Comparison of ENCODE assay signal across 25 cellular contexts in genomic region chr5:55113327-55113726, GRCh38. TPM values are rescaled to one million over a fixed set of nuclear protein-coding genes. Genes with fewer than 3 reads are reported as not detected.
A peak's percentile ranks its signal among the peaks of the same experiment; 100 is the strongest.
DNase-seq lines count a peak whose midpoint lies in the region; ATAC-seq and TF ChIP-seq lines count a peak whose summit lies in the region.
"Had no signal": no experiment of that assay in that cellular context is flagged by ENCODE, and none has a peak within 500 bp of the region (broad histone marks: within the 10 kb centered on the region; RNA-seq: fewer than 3 reads in every experiment).

No MANE protein-coding gene starts in this region.

- H3K4me3 Mint-ChIP-seq in activated naive CD8-positive, alpha-beta T cell treated with anti-CD3 and anti-CD28 coated beads, Interleukin-2, amount 10 ng/mL, durations not matched to agents 7 days and 5 days: peak overlapping the region; percentile 1
- no peak overlapping the region for H3K4me3 Mint-ChIP-seq in activated naive CD8-positive, alpha-beta T cell treated with anti-CD3 and anti-CD28 coated beads for 36 hours
- no peak overlapping the region for H3K4me3 Mint-ChIP-seq in central memory CD8-positive, alpha-beta T cell
- no peak overlapping the region for H3K4me3 Mint-ChIP-seq in stimulated activated memory B cell treated with anti-CD40 and anti-IgM and Interleukin-4, amounts not matched to agents 10 μg/mL and 1 μg/mL and 100 μg/mL, for 72 hours
- H3K4me3 Mint-ChIP-seq: IgD-negative memory B cell had no signal

- H3K4me3 ChIP-seq in Loucy (ENCODE audit: low read length, poor library complexity, severe bottlenecking) (no peak overlapping the region), brain microvascular endothelial cell (ENCODE audit: low read depth, low read length) (no peak overlapping the region)
- H3K4me3 ChIP-seq: GM12878, GM23248, SJSA1 had no signal

- peak; percentile 88 for ATAC-seq in activated naive CD8-positive, alpha-beta T cell treated with anti-CD3 and anti-CD28 coated beads, Interleukin-2, amount 10 ng/mL, durations not matched to agents 7 days and 5 days (ENCODE audit: low read depth)
- ATAC-seq in central memory CD8-positive, alpha-beta T cell (replicated peaks; ENCODE audit: extremely low read depth, poor library complexity, severe bottlenecking): no peak
- ATAC-seq in stimulated activated memory B cell treated with anti-CD40 and anti-IgM and Interleukin-4, amounts not matched to agents 10 μg/mL and 1 μg/mL and 100 μg/mL, for 72 hours: peak; percentile 39
- ATAC-seq: GM12878, HCT116, Panc1 had no signal

- H3K4me2 ChIP-seq in Loucy (ENCODE audit: low read depth, low read length, poor library complexity, severe bottlenecking): peak overlapping the region; percentile 6

- POLR2A ChIA-PET in activated naive CD8-positive, alpha-beta T cell treated with anti-CD3 and anti-CD28 coated beads, Interleukin-2, amount 10 ng/mL, durations not matched to agents 7 days and 5 days (lab: Charles Lee): no interaction called here

- H2AFZ ChIP-seq in Loucy (ENCODE audit: low read length): peak overlapping the region; percentile 32; the same call in 1 of the 2 replicates
- H2AFZ ChIP-seq: GM23248 had no signal

- peaks cover 24% of the 10 kb centered on the region for H3K4me1 Mint-ChIP-seq in activated naive CD8-positive, alpha-beta T cell treated with anti-CD3 and anti-CD28 coated beads, Interleukin-2, amount 10 ng/mL, durations not matched to agents 7 days and 5 days
- peaks cover 14% of the 10 kb centered on the region for H3K4me1 Mint-ChIP-seq in activated naive CD8-positive, alpha-beta T cell treated with anti-CD3 and anti-CD28 coated beads for 36 hours
- peaks cover 31% of the 10 kb centered on the region for H3K4me1 Mint-ChIP-seq in central memory CD8-positive, alpha-beta T cell
- H3K4me1 Mint-ChIP-seq in stimulated activated memory B cell treated with anti-CD40 and anti-IgM and Interleukin-4, amounts not matched to agents 10 μg/mL and 1 μg/mL and 100 μg/mL, for 72 hours: no peaks in the 10 kb centered on the region

- TF ChIP-seq CTCF in Loucy (conservative IDR thresholded peaks at IDR 0.05; ENCODE audit: low read length): no peak
- TF ChIP-seq CTCF in brain microvascular endothelial cell (IDR thresholded peaks at IDR 0.05; ENCODE audit: low read depth, low read length, missing control alignments): no peak

- no peak overlapping the region for H3K9ac ChIP-seq in Loucy (ENCODE audit: low read depth, low read length, poor library complexity, severe bottlenecking)
- H3K9ac ChIP-seq: GM23248 had no signal

- no peak overlapping the region for H3K27ac ChIP-seq in brain microvascular endothelial cell
- H3K27ac ChIP-seq: C4-2B, GM23248, SJSA1 had no signal

- no peaks in the 10 kb centered on the region for H3K27me3 Mint-ChIP-seq in activated naive CD8-positive, alpha-beta T cell treated with anti-CD3 and anti-CD28 coated beads, Interleukin-2, amount 10 ng/mL, durations not matched to agents 7 days and 5 days
- no peaks in the 10 kb centered on the region for H3K27me3 Mint-ChIP-seq in activated naive CD8-positive, alpha-beta T cell treated with anti-CD3 and anti-CD28 coated beads for 36 hours
- no peaks in the 10 kb centered on the region for H3K27me3 Mint-ChIP-seq in central memory CD8-positive, alpha-beta T cell
- peaks cover 19% of the 10 kb centered on the region for H3K27me3 Mint-ChIP-seq in stimulated activated memory B cell treated with anti-CD40 and anti-IgM and Interleukin-4, amounts not matched to agents 10 μg/mL and 1 μg/mL and 100 μg/mL, for 72 hours

- no peak for DNase-seq in activated naive CD8-positive, alpha-beta T cell treated with anti-CD3 and anti-CD28 coated beads, Interleukin-2, amount 10 ng/mL, durations not matched to agents 7 days and 5 days
- DNase-seq in activated naive CD8-positive, alpha-beta T cell treated with anti-CD3 and anti-CD28 coated beads for 36 hours: no peak
- DNase-seq in central memory CD8-positive, alpha-beta T cell (ENCODE audit: low spot score in 2 of 2): no peak
- no peak for DNase-seq in brain microvascular endothelial cell
- DNase-seq in NCI-H748 (lab: John Stamatoyannopoulos, UW; ENCODE audit: unreplicated experiment): no peak
- DNase-seq: ACHN, Caco-2, DMS153, EL, GM23248, Karpas-422, MM.1S, NCI-H1092, NCI-H146, NCI-H2029 treated with DMSO at 0.1 percent for 48 hours, NCI-H2171, NCI-H69 had no signal

- no peaks in the 10 kb centered on the region for H3K9me3 Mint-ChIP-seq in activated naive CD8-positive, alpha-beta T cell treated with anti-CD3 and anti-CD28 coated beads, Interleukin-2, amount 10 ng/mL, durations not matched to agents 7 days and 5 days
- no peaks in the 10 kb centered on the region for H3K9me3 Mint-ChIP-seq in activated naive CD8-positive, alpha-beta T cell treated with anti-CD3 and anti-CD28 coated beads for 36 hours
- H3K9me3 Mint-ChIP-seq in central memory CD8-positive, alpha-beta T cell: no peaks in the 10 kb centered on the region
- H3K9me3 Mint-ChIP-seq in stimulated activated memory B cell treated with anti-CD40 and anti-IgM and Interleukin-4, amounts not matched to agents 10 μg/mL and 1 μg/mL and 100 μg/mL, for 72 hours: no peaks in the 10 kb centered on the region

- H3K36me3 ChIP-seq in Loucy (ENCODE audit: insufficient read depth, low read length) (peaks cover 4% of the 10 kb centered on the region; the same call in 1 of the 2 replicates), brain microvascular endothelial cell (replicated peaks) (no peaks in the 10 kb centered on the region)
- H3K36me3 ChIP-seq: SJSA1 had no signal

- no peaks in the 10 kb centered on the region for H3K9me3 ChIP-seq in Loucy (ENCODE audit: insufficient read depth, low read depth, low read length)
- H3K9me3 ChIP-seq: Caco-2, SJSA1 had no signal

- H3K79me2 ChIP-seq in Loucy (ENCODE audit: insufficient read depth, low read length): no peaks in the 10 kb centered on the region

- no peaks in the 10 kb centered on the region for H3F3A ChIP-seq in Loucy (ENCODE audit: low read depth)

- H4K20me1 ChIP-seq in Loucy (ENCODE audit: insufficient read depth, low read length, poor library complexity, severe bottlenecking): no peaks in the 10 kb centered on the region

- H3K36me3 Mint-ChIP-seq in activated naive CD8-positive, alpha-beta T cell treated with anti-CD3 and anti-CD28 coated beads, Interleukin-2, amount 10 ng/mL, durations not matched to agents 7 days and 5 days: peaks cover 43% of the 10 kb centered on the region
- H3K36me3 Mint-ChIP-seq in activated naive CD8-positive, alpha-beta T cell treated with anti-CD3 and anti-CD28 coated beads for 36 hours: no peaks in the 10 kb centered on the region
- H3K36me3 Mint-ChIP-seq in central memory CD8-positive, alpha-beta T cell (ENCODE audit: insufficient read depth): peaks cover 30% of the 10 kb centered on the region
- no peaks in the 10 kb centered on the region for H3K36me3 Mint-ChIP-seq in stimulated activated memory B cell treated with anti-CD40 and anti-IgM and Interleukin-4, amounts not matched to agents 10 μg/mL and 1 μg/mL and 100 μg/mL, for 72 hours
- H3K36me3 Mint-ChIP-seq: IgD-negative memory B cell had no signal

- H3K9me2 ChIP-seq in Loucy (replicated peaks; ENCODE audit: low read depth, low read length): no peaks in the 10 kb centered on the region

- in situ Hi-C loops in brain microvascular endothelial cell (cut with HindIII; ENCODE audit: low pct_ligation_motif_present, low sequenced_read_pairs): no loop called here

- H3K4me1 ChIP-seq in Loucy (ENCODE audit: insufficient read depth, low read length, poor library complexity, severe bottlenecking): peaks cover 31% of the 10 kb centered on the region
- H3K4me1 ChIP-seq: Caco-2, SJSA1 had no signal

- H3K27me3 ChIP-seq in Loucy (ENCODE audit: insufficient read depth, low read length, poor library complexity, severe bottlenecking): no peaks in the 10 kb centered on the region
- no peaks in the 10 kb centered on the region for H3K27me3 ChIP-seq in brain microvascular endothelial cell (replicated peaks)
- H3K27me3 ChIP-seq: SJSA1 had no signal

- peak overlapping the region; percentile 61 for H3K27ac Mint-ChIP-seq in activated naive CD8-positive, alpha-beta T cell treated with anti-CD3 and anti-CD28 coated beads, Interleukin-2, amount 10 ng/mL, durations not matched to agents 7 days and 5 days
- no peak overlapping the region for H3K27ac Mint-ChIP-seq in activated naive CD8-positive, alpha-beta T cell treated with anti-CD3 and anti-CD28 coated beads for 36 hours
- peak overlapping the region; percentile 16 for H3K27ac Mint-ChIP-seq in central memory CD8-positive, alpha-beta T cell (ENCODE audit: low read depth)
- H3K27ac Mint-ChIP-seq in stimulated activated memory B cell treated with anti-CD40 and anti-IgM and Interleukin-4, amounts not matched to agents 10 μg/mL and 1 μg/mL and 100 μg/mL, for 72 hours: no peak overlapping the region
- H3K27ac Mint-ChIP-seq: IgD-negative memory B cell had no signal

RNA-seq across cellular contexts. Expression of gene GZMA, which starts 10.9 kb away (rescaled TPM):
- total RNA-seq in activated naive CD8-positive, alpha-beta T cell treated with anti-CD3 and anti-CD28 coated beads, Interleukin-2, amount 10 ng/mL, durations not matched to agents 7 days and 5 days: 100 to 1,000 TPM; 242 to 250 TPM
- 1 to 10 TPM in 1 of 2 experiments, under 1 TPM in 1; 0.66 to 1.6 TPM for total RNA-seq in activated naive CD8-positive, alpha-beta T cell treated with anti-CD3 and anti-CD28 coated beads for 36 hours
- total RNA-seq: Caco-2, GM12878, GM23248, SJSA1 had no signal

RNA-seq across cellular contexts. Expression of gene GPX8, which starts 46.6 kb away (rescaled TPM):
- not detected for total RNA-seq in activated naive CD8-positive, alpha-beta T cell treated with anti-CD3 and anti-CD28 coated beads, Interleukin-2, amount 10 ng/mL, durations not matched to agents 7 days and 5 days
- total RNA-seq in activated naive CD8-positive, alpha-beta T cell treated with anti-CD3 and anti-CD28 coated beads for 36 hours: not detected
- total RNA-seq: GM12878 had no signal

RNA-seq across cellular contexts. Expression of gene CDC20B, which starts 59.6 kb away (rescaled TPM):
- under 1 TPM; 0.28 to 0.48 TPM for total RNA-seq in activated naive CD8-positive, alpha-beta T cell treated with anti-CD3 and anti-CD28 coated beads, Interleukin-2, amount 10 ng/mL, durations not matched to agents 7 days and 5 days
- not detected for total RNA-seq in activated naive CD8-positive, alpha-beta T cell treated with anti-CD3 and anti-CD28 coated beads for 36 hours
- total RNA-seq: Caco-2, GM12878, GM23248, SJSA1 had no signal

Comparison
In these comparisons a context has a peak if more than half of its experiments do, and no peak if none do; other contexts are left out.
1. H3K27ac Mint-ChIP-seq: peak in activated naive CD8-positive, alpha-beta T cell treated with anti-CD3 and anti-CD28 coated beads, Interleukin-2, amount 10 ng/mL, durations not matched to agents 7 days and 5 days (single experiment) and central memory CD8-positive, alpha-beta T cell (single experiment); none in activated naive CD8-positive, alpha-beta T cell treated with anti-CD3 and anti-CD28 coated beads for 36 hours (single experiment) and stimulated activated memory B cell treated with anti-CD40 and anti-IgM and Interleukin-4, amounts not matched to agents 10 μg/mL and 1 μg/mL and 100 μg/mL, for 72 hours (single experiment).
2. RNA of gene GZMA, which starts 10.9 kb away (total RNA-seq): 242 to 250 TPM in activated naive CD8-positive, alpha-beta T cell treated with anti-CD3 and anti-CD28 coated beads, Interleukin-2, amount 10 ng/mL, durations not matched to agents 7 days and 5 days; 0.66 to 1.6 TPM in activated naive CD8-positive, alpha-beta T cell treated with anti-CD3 and anti-CD28 coated beads for 36 hours; every median in the first group is over 10 times any median in the second.